ENCODE assay signal across 17 cellular contexts in the genomic region with DNA sequence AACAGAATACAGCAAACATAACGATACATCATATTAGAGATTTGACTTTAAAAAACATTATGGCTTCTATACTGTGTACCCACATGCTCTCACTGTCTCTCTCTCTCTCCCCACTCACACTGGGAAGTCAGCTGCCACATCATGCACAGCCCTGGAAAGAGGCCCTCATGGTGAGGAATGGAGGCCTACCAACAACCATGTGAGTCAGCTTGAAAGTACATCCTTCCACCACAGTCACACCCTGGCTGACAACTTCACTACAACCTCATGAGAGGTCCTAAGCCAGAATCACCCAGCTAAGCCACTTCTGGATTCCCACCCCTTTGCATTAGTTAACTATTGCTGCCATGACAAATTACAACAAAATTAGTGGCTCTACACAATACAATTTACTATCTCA. TPM values are rescaled to one million over a fixed set of nuclear protein-coding genes. Genes with fewer than 3 reads are reported as not detected.
DNase-seq lines count a peak whose midpoint lies in the region; TF ChIP-seq lines count a peak whose summit lies in the region.
"Had no signal": no experiment of that assay in that cellular context is flagged by ENCODE, and none has a peak within 500 bp of the region (broad histone marks: within the 10 kb centered on the region; RNA-seq: fewer than 3 reads in every experiment).

No MANE protein-coding gene starts in this region.

- H3K23me2 ChIP-seq in H9 (ENCODE audit: insufficient read length, low read depth, low read length, poor library complexity, severe bottlenecking): no peaks in the 10 kb centered on the region

- peaks cover 13% of the 10 kb centered on the region for H3K36me3 Mint-ChIP-seq in activated CD4-positive, alpha-beta memory T cell treated with anti-CD3 and anti-CD28 coated beads for 36 hours
- peaks cover 11% of the 10 kb centered on the region for H3K36me3 Mint-ChIP-seq in activated CD4-positive, alpha-beta memory T cell treated with anti-CD3 and anti-CD28 coated beads, Interleukin-2, amount 10 ng/mL, durations not matched to agents 7 days and 5 days (ENCODE audit: low read depth)
- H3K36me3 Mint-ChIP-seq in H9 (ENCODE audit: insufficient read depth in 1 of 3, low read depth in 3 of 3): peaks cover 0 to 1% (median 0%) of the 10 kb centered on the region in 3 experiments; a peak in 1 of 7 replicates

- DNase-seq in activated CD4-positive, alpha-beta memory T cell treated with anti-CD3 and anti-CD28 coated beads for 36 hours: peak; percentile 47
- DNase-seq in activated CD4-positive, alpha-beta memory T cell treated with anti-CD3 and anti-CD28 coated beads, Interleukin-2, amount 10 ng/mL, durations not matched to agents 7 days and 5 days: no peak
- DNase-seq in HK-2 (ENCODE audit: unreplicated experiment): peak; percentile 7
- DNase-seq in mammary epithelial cell: peak; percentile 80
- DNase-seq in osteoblast (ENCODE audit: insufficient read length, low spot score, missing footprints): peak; percentile 31
- no peak for DNase-seq in NCI-H2081 (lab: John Stamatoyannopoulos, UW)
- DNase-seq in GM13977 (ENCODE audit: low spot score): no peak
- no peak for DNase-seq in H9
- DNase-seq: activated B cell treated with CpG ODN at 0.5 μM for 24 hours, NCI-H1417, NCI-H345, testis had no signal

- H3T11ph ChIP-seq in H9 (ENCODE audit: low read length): no peak overlapping the region

- no peaks in the 10 kb centered on the region for H3K79me1 ChIP-seq in H9 (ENCODE audit: insufficient read depth, low read depth, low read length, poor library complexity, severe bottlenecking)

- no peak overlapping the region for H2BK5ac ChIP-seq in H9 (ENCODE audit: insufficient read length, low read length)

- H3K27ac ChIP-seq in mammary epithelial cell (ENCODE audit: insufficient read depth, low read depth, low read length) (peak overlapping the region; percentile 56), osteoblast (ENCODE audit: low read depth, low read length) (peak overlapping the region; percentile 18), H9 (ENCODE audit: insufficient read length, low read depth, low read length) (no peak overlapping the region)
- H3K27ac ChIP-seq: A549, neural progenitor cell, testis had no signal

- no peak overlapping the region for H2BK15ac ChIP-seq in H9 (ENCODE audit: low read depth, low read length)

- H3K4me1 Mint-ChIP-seq in activated CD4-positive, alpha-beta memory T cell treated with anti-CD3 and anti-CD28 coated beads for 36 hours (ENCODE audit: low read depth): peaks cover 12% of the 10 kb centered on the region
- H3K4me1 Mint-ChIP-seq in activated CD4-positive, alpha-beta memory T cell treated with anti-CD3 and anti-CD28 coated beads, Interleukin-2, amount 10 ng/mL, durations not matched to agents 7 days and 5 days: peaks cover 14% of the 10 kb centered on the region
- no peaks in the 10 kb centered on the region for H3K4me1 Mint-ChIP-seq in H9
- H3K4me1 Mint-ChIP-seq: neural progenitor cell had no signal

- intact Hi-C loops in activated CD4-positive, alpha-beta memory T cell treated with anti-CD3 and anti-CD28 coated beads for 36 hours (cut with micrococcal nuclease): no loop called here
- intact Hi-C loops in mammary epithelial cell (cut with micrococcal nuclease): no loop called here

- no peak overlapping the region for H2BK120ac ChIP-seq in H9 (ENCODE audit: low read depth, low read length, poor library complexity, severe bottlenecking)

- no peak overlapping the region for H3K4me3 Mint-ChIP-seq in activated CD4-positive, alpha-beta memory T cell treated with anti-CD3 and anti-CD28 coated beads for 36 hours
- no peak overlapping the region for H3K4me3 Mint-ChIP-seq in activated CD4-positive, alpha-beta memory T cell treated with anti-CD3 and anti-CD28 coated beads, Interleukin-2, amount 10 ng/mL, durations not matched to agents 7 days and 5 days
- H3K4me3 Mint-ChIP-seq in H9: no peak overlapping the region
- H3K4me3 Mint-ChIP-seq: activated B cell treated with CpG ODN at 0.5 μM for 24 hours, IgD-negative memory B cell, neural progenitor cell had no signal

- POLR2A ChIA-PET in activated CD4-positive, alpha-beta memory T cell treated with anti-CD3 and anti-CD28 coated beads for 36 hours (lab: Charles Lee): no interaction called here
- POLR2A ChIA-PET in activated CD4-positive, alpha-beta memory T cell treated with anti-CD3 and anti-CD28 coated beads, Interleukin-2, amount 10 ng/mL, durations not matched to agents 7 days and 5 days (lab: Charles Lee): no interaction called here

- CTCF ChIA-PET in activated CD4-positive, alpha-beta memory T cell treated with anti-CD3 and anti-CD28 coated beads for 36 hours (lab: Charles Lee): interaction anchor here (1.1 kb wide), 1 partner anchor 16 kb away, joined by 3 read pairs; no protein-coding TSS in a partner anchor
- CTCF ChIA-PET in activated CD4-positive, alpha-beta memory T cell treated with anti-CD3 and anti-CD28 coated beads, Interleukin-2, amount 10 ng/mL, durations not matched to agents 7 days and 5 days (lab: Charles Lee): no interaction called here
- CTCF ChIA-PET in mammary epithelial cell (lab: Charles Lee; ENCODE audit: low non-redundant PET): no interaction called here

- TF ChIP-seq CTCF in mammary epithelial cell (conservative IDR thresholded peaks at IDR 0.05 in 1 of 2, IDR thresholded peaks at IDR 0.05 in 1 of 2; ENCODE audit: extremely low read depth in 1 of 2, insufficient read depth in 1 of 2, low read depth in 1 of 2, low read length in 2 of 2) (no peak), osteoblast (IDR thresholded peaks at IDR 0.05; ENCODE audit: extremely low read depth, low read depth, low read length) (no peak), GM13977 (IDR thresholded peaks at IDR 0.05; ENCODE audit: extremely low read depth, insufficient read depth, missing control alignments) (no peak), H9 (conservative IDR thresholded peaks at IDR 0.05) (no peak)

- H2AFZ ChIP-seq in mammary epithelial cell (ENCODE audit: low read depth, low read length): no peak overlapping the region
- no peak overlapping the region for H2AFZ ChIP-seq in osteoblast (ENCODE audit: low read length)
- no peak overlapping the region for H2AFZ ChIP-seq in H9 (ENCODE audit: low read length)
- H2AFZ ChIP-seq: neural progenitor cell had no signal

- no peak overlapping the region for H4K91ac ChIP-seq in H9 (ENCODE audit: insufficient read length, low read depth, low read length)

- H3K4me2 ChIP-seq in mammary epithelial cell (ENCODE audit: insufficient read depth, low read depth, low read length): no peak overlapping the region
- no peak overlapping the region for H3K4me2 ChIP-seq in osteoblast (ENCODE audit: insufficient read depth, low read length)
- no peak overlapping the region for H3K4me2 ChIP-seq in H9 (ENCODE audit: insufficient read depth, insufficient read length, low read length)
- H3K4me2 ChIP-seq: A549, neural progenitor cell had no signal

- H3K9me3 ChIP-seq in mammary epithelial cell (replicated peaks; ENCODE audit: insufficient read depth, low read length): no peaks in the 10 kb centered on the region
- no peaks in the 10 kb centered on the region for H3K9me3 ChIP-seq in osteoblast (ENCODE audit: low read depth, low read length)
- no peaks in the 10 kb centered on the region for H3K9me3 ChIP-seq in H9 (ENCODE audit: control insufficient read depth, low read depth, low read length)
- H3K9me3 ChIP-seq: A549, testis had no signal

- H2BK12ac ChIP-seq in H9 (ENCODE audit: insufficient read length, low read depth, low read length): no peak overlapping the region

- H3K36me3 ChIP-seq in mammary epithelial cell (ENCODE audit: insufficient read depth, low read length) (no peaks in the 10 kb centered on the region), osteoblast (ENCODE audit: insufficient read depth, low read length) (no peaks in the 10 kb centered on the region)
- H3K36me3 ChIP-seq: neural progenitor cell had no signal

- no peaks in the 10 kb centered on the region for H3K27me3 Mint-ChIP-seq in activated CD4-positive, alpha-beta memory T cell treated with anti-CD3 and anti-CD28 coated beads for 36 hours
- H3K27me3 Mint-ChIP-seq in activated CD4-positive, alpha-beta memory T cell treated with anti-CD3 and anti-CD28 coated beads, Interleukin-2, amount 10 ng/mL, durations not matched to agents 7 days and 5 days: no peaks in the 10 kb centered on the region
- no peaks in the 10 kb centered on the region for H3K27me3 Mint-ChIP-seq in H9 (ENCODE audit: low read depth)
- H3K27me3 Mint-ChIP-seq: activated B cell treated with CpG ODN at 0.5 μM for 24 hours, IgD-negative memory B cell had no signal

- H4K8ac ChIP-seq in H9 (replicated peaks; ENCODE audit: insufficient read length, low read depth, low read length): no peak overlapping the region

- no peak overlapping the region for H3K27ac Mint-ChIP-seq in activated CD4-positive, alpha-beta memory T cell treated with anti-CD3 and anti-CD28 coated beads for 36 hours
- H3K27ac Mint-ChIP-seq in activated CD4-positive, alpha-beta memory T cell treated with anti-CD3 and anti-CD28 coated beads, Interleukin-2, amount 10 ng/mL, durations not matched to agents 7 days and 5 days: no peak overlapping the region
- H3K27ac Mint-ChIP-seq in H9: no peak overlapping the region
- H3K27ac Mint-ChIP-seq: activated B cell treated with CpG ODN at 0.5 μM for 24 hours, IgD-negative memory B cell, neural progenitor cell had no signal

- H3K56ac ChIP-seq in H9 (ENCODE audit: insufficient read length, low read depth, low read length): no peak overlapping the region

- in situ Hi-C loops in mammary epithelial cell (cut with MboI; ENCODE audit: low sequenced_read_pairs in 2 of 2): no loop called here
- in situ Hi-C loops in GM13977 (cut with MboI; ENCODE audit: low pct_unique_long_range_greater_than_20kb, low sequenced_read_pairs, unreplicated experiment): no loop called here

- H3K4me1 ChIP-seq in mammary epithelial cell (ENCODE audit: insufficient read depth, low read length) (peaks cover 9% of the 10 kb centered on the region), osteoblast (ENCODE audit: insufficient read depth, low read length) (peaks cover 4% of the 10 kb centered on the region), H9 (ENCODE audit: insufficient read depth, low read length) (no peaks in the 10 kb centered on the region)
- H3K4me1 ChIP-seq: A549, neural progenitor cell, testis had no signal

- H3K4ac ChIP-seq in H9 (ENCODE audit: low read depth, low read length): no peak overlapping the region

- dilution Hi-C loops in mammary epithelial cell (cut with HindIII; ENCODE audit: low sequenced_read_pairs): no loop called here

- H2AK5ac ChIP-seq in H9 (ENCODE audit: insufficient read length, low read length): no peak overlapping the region

- WGBS in mammary epithelial cell (ENCODE audit: low coverage, missing lambda C conversion rate): 93% methylated on average over 1 of the region's 1 CpG
- no CpG with 5 or more reads among the region's 1 CpG for WGBS in H9 (ENCODE audit: extremely low coverage, insufficient read length, low lambda C conversion rate)

- peaks cover 3% of the 10 kb centered on the region for H3K79me2 ChIP-seq in mammary epithelial cell (ENCODE audit: insufficient read depth, low read length)
- H3K79me2 ChIP-seq in osteoblast (ENCODE audit: insufficient read depth, low read length): no peaks in the 10 kb centered on the region
- no peaks in the 10 kb centered on the region for H3K79me2 ChIP-seq in H9 (ENCODE audit: insufficient read depth, low read length)

- H4K5ac ChIP-seq in H9 (ENCODE audit: insufficient read length, low read depth, low read length): no peak overlapping the region

- H3K4me3 ChIP-seq in mammary epithelial cell (replicated peaks in 1 of 3; ENCODE audit: insufficient read depth in 1 of 3, low read depth in 2 of 3, low read length in 3 of 3) (no peak overlapping the region), osteoblast (ENCODE audit: insufficient read depth, low read length) (no peak overlapping the region)
- H3K4me3 ChIP-seq: A549, neural progenitor cell, testis had no signal

- no peaks in the 10 kb centered on the region for H3K27me3 ChIP-seq in mammary epithelial cell (ENCODE audit: insufficient read depth, low read length)
- no peaks in the 10 kb centered on the region for H3K27me3 ChIP-seq in osteoblast (ENCODE audit: insufficient read depth, low read length)
- H3K27me3 ChIP-seq in H9 (ENCODE audit: insufficient read depth, low read length): no peaks in the 10 kb centered on the region
- H3K27me3 ChIP-seq: neural progenitor cell, testis had no signal

- no peak overlapping the region for H3K9ac ChIP-seq in mammary epithelial cell (ENCODE audit: insufficient read depth, low read length)
- no peak overlapping the region for H3K9ac ChIP-seq in H9 (ENCODE audit: extremely low read depth, insufficient read length, low read length)
- H3K9ac ChIP-seq: neural progenitor cell had no signal

- peaks cover 4% of the 10 kb centered on the region for H3K9me3 Mint-ChIP-seq in activated CD4-positive, alpha-beta memory T cell treated with anti-CD3 and anti-CD28 coated beads for 36 hours
- H3K9me3 Mint-ChIP-seq in activated CD4-positive, alpha-beta memory T cell treated with anti-CD3 and anti-CD28 coated beads, Interleukin-2, amount 10 ng/mL, durations not matched to agents 7 days and 5 days: peaks cover 1% of the 10 kb centered on the region
- H3K9me3 Mint-ChIP-seq in H9: peaks cover 0 to 1% of the 10 kb centered on the region in 2 experiments; a peak in 1 of 5 replicates
- H3K9me3 Mint-ChIP-seq: activated B cell treated with CpG ODN at 0.5 μM for 24 hours, neural progenitor cell had no signal

- H3K18ac ChIP-seq in H9 (ENCODE audit: insufficient read length, low read depth, low read length): no peak overlapping the region

- H3K14ac ChIP-seq in H9 (ENCODE audit: insufficient read depth, low read length): no peak overlapping the region

- no peak overlapping the region for H2BK20ac ChIP-seq in H9 (ENCODE audit: low read depth, low read length, poor library complexity, severe bottlenecking)

- no peaks in the 10 kb centered on the region for H4K20me1 ChIP-seq in mammary epithelial cell (ENCODE audit: insufficient read depth, low read length)
- no peaks in the 10 kb centered on the region for H4K20me1 ChIP-seq in osteoblast (ENCODE audit: insufficient read depth, low read length)
- H4K20me1 ChIP-seq in H9 (ENCODE audit: control insufficient read depth, insufficient read depth, insufficient read length): no peaks in the 10 kb centered on the region

- H3K23ac ChIP-seq in H9 (ENCODE audit: insufficient read length, low read depth, low read length): no peak overlapping the region

- BruUV-seq in mammary epithelial cell (replicated peaks; lab: Mats Ljungman, UMichigan): no TSS peak

RNA-seq across cellular contexts. Expression of gene GPR22, which starts 23.3 kb away (rescaled TPM):
- not detected for total RNA-seq in activated CD4-positive, alpha-beta memory T cell treated with anti-CD3 and anti-CD28 coated beads for 36 hours
- not detected for total RNA-seq in activated CD4-positive, alpha-beta memory T cell treated with anti-CD3 and anti-CD28 coated beads, Interleukin-2, amount 10 ng/mL, durations not matched to agents 7 days and 5 days
- total RNA-seq in mammary epithelial cell (under 1 TPM in 1 of 2 donors, not detected in 1; under 0.01 TPM), osteoblast (not detected in 2 replicates), H9 (2021) (not detected in 2 replicates)
- not detected for polyA plus RNA-seq in mammary epithelial cell
- polyA minus RNA-seq in mammary epithelial cell: not detected
- total RNA-seq: activated B cell treated with CpG ODN at 0.5 μM for 24 hours, lower leg skin, sciatic nerve, testis had no signal
- polyA plus RNA-seq: A549, IgD-negative memory B cell had no signal

Comparison
In these comparisons a context has a peak if more than half of its experiments do, and no peak if none do; other contexts are left out.
1. DNase-seq: peak in activated CD4-positive, alpha-beta memory T cell treated with anti-CD3 and anti-CD28 coated beads for 36 hours (single experiment), HK-2 (single experiment), mammary epithelial cell (single experiment) and osteoblast (single experiment); none in activated CD4-positive, alpha-beta memory T cell treated with anti-CD3 and anti-CD28 coated beads, Interleukin-2, amount 10 ng/mL, durations not matched to agents 7 days and 5 days (single experiment), NCI-H2081 (0 of 2), GM13977 (single experiment) and H9 (single experiment).